ENCODE assay signal across 9 cellular contexts in genomic region chr22:21876486-21877176, GRCh38. TPM values are rescaled to one million over a fixed set of nuclear protein-coding genes. Genes with fewer than 3 reads are reported as not detected.
A peak's percentile ranks its signal among the peaks of the same experiment; 100 is the strongest.
DNase-seq lines count a peak whose midpoint lies in the region; ATAC-seq, FAIRE-seq and TF ChIP-seq lines count a peak whose summit lies in the region.
"Had no signal": no experiment of that assay in that cellular context is flagged by ENCODE, and none has a peak within 500 bp of the region (broad histone marks: within the 10 kb centered on the region; RNA-seq: fewer than 3 reads in every experiment).

No MANE protein-coding gene starts in this region.

- no peak for TF ChIP-seq POLR2A in K562 (conservative IDR thresholded peaks at IDR 0.05)

- no peak for FAIRE-seq in K562 (lab: Jason Lieb, UNC)

- peak; percentile 89 for TF ChIP-seq EP300 in K562 (IDR thresholded peaks at IDR 0.05; ENCODE audit: low read length)

- H3K79me2 ChIP-seq in K562 (ENCODE audit: control insufficient read depth, insufficient read depth, low read length), result no peaks in the 10 kb centered on the region

- H3K36me3 ChIP-seq in K562 (ENCODE audit: control insufficient read depth, insufficient read depth, low read length), result no peaks in the 10 kb centered on the region
- H3K36me3 ChIP-seq: WERI-Rb-1 had no signal

- POLR2A ChIA-PET in K562 (lab: Yijun Ruan, JAX), result interaction anchor here (0.6 to 35.2 kb wide), 15 partner anchors 10 to 678 kb away, joined by 3 to 1351 read pairs (median 4); partner anchors contain the start of genes MAPK1, PPM1F and YPEL1

- CTCF ChIA-PET in K562 (lab: Yijun Ruan, JAX; ENCODE audit: low intra/inter-chr PET ratio), result interaction anchor here (1.5 kb wide), 1 partner anchor 12 kb away, joined by 5 read pairs; no protein-coding TSS in a partner anchor

- 0 out of 4 replicates have a peak overlapping the region, but pooled peaks of 1 of the 2 experiments have one; percentile 1 for H3K9ac ChIP-seq in K562 (ENCODE audit: insufficient read depth in 1 of 2, low read depth in 2 of 2, low read length in 2 of 2)

- peaks cover 9 to 13% of the 10 kb centered on the region in 2 experiments for H3K4me1 ChIP-seq in K562 (replicated peaks in 1 of 2; ENCODE audit: control insufficient read depth in 2 of 2, insufficient read depth in 2 of 2, low read length in 2 of 2)

- H3K27me3 ChIP-seq in K562 (ENCODE audit: control insufficient read depth in 2 of 2, insufficient read depth in 2 of 2, low read length in 2 of 2), result peaks cover 1 to 20% of the 10 kb centered on the region in 2 experiments; a peak in 3 of 5 replicates

- intact Hi-C loops in K562 (cut with micrococcal nuclease), result no loop called here

- no peak for TF ChIP-seq RAD21 in K562 (CRISPR knock-in tag; conservative IDR thresholded peaks at IDR 0.05 in 1 of 2, IDR thresholded peaks at IDR 0.05 in 1 of 2)

- peak overlapping the region; percentile 25 for H2AFZ ChIP-seq in K562 (ENCODE audit: low read depth, low read length)

- DNase-seq in GF-D8 (lab: John Stamatoyannopoulos, UW) (peak; percentile 72), NOMO-1 (lab: John Stamatoyannopoulos, UW; ENCODE audit: unreplicated experiment in 2 of 2) (peak; percentile 21 to 43), K562 (ENCODE audit: extremely low read depth in 1 of 4, low spot score in 3 of 4) (peak; percentile 75 to 82 (median 78)), NCI-H748 treated with DMSO at 0.1 percent for 48 hours (lab: John Stamatoyannopoulos, UW) (no peak), cerebellum (ENCODE audit: low spot score) (no peak)
- peak; percentile 26 to 40 (median 34) for DNase-seq in stimulated activated CD4-positive, alpha-beta T cell treated with anti-CD3 and anti-CD28 coated beads, Interleukin-12 subunit alpha, Interleukin-12 subunit beta, amount 100 ng/mL, for 48 hours (ENCODE audit: low read depth in 2 of 3, low spot score in 1 of 3)
- DNase-seq: WERI-Rb-1 had no signal

- WGBS in K562 (ENCODE audit: insufficient coverage, low coverage, missing lambda C conversion rate), result 20% methylated on average over 4 of the region's 4 CpGs

- H3K4me3 ChIP-seq in K562, result no peak overlapping the region

- in situ Hi-C loops in K562 (cut with MboI), result no loop called here

- H3K9me1 ChIP-seq in K562 (ENCODE audit: control insufficient read depth, insufficient read depth, low read length), result no peaks in the 10 kb centered on the region

- H3K9me3 ChIP-seq in K562 (replicated peaks; ENCODE audit: control insufficient read depth, insufficient read depth, low read depth, low read length), result no peaks in the 10 kb centered on the region

- no TSS peak for BruUV-seq in K562 (replicated peaks; lab: Mats Ljungman, UMichigan)

- ATAC-seq in K562 (peak; percentile 86), HG03108 (IDR thresholded peaks at IDR 0.05; ENCODE audit: unreplicated experiment) (no peak), GM21529 (IDR thresholded peaks at IDR 0.05; ENCODE audit: unreplicated experiment) (no peak)

- no peak overlapping the region for H3K27ac ChIP-seq in K562 (ENCODE audit: extremely low read depth, low read depth, low read length)
- H3K27ac ChIP-seq: WERI-Rb-1 had no signal

- no peak for TF ChIP-seq CTCF in K562 (IDR thresholded peaks at IDR 0.05 in 2 of 3, conservative IDR thresholded peaks at IDR 0.05 in 1 of 3; ENCODE audit: insufficient read depth in 2 of 3, low read depth in 1 of 3, low read length in 3 of 3)

- H3K4me2 ChIP-seq in K562 (ENCODE audit: insufficient read depth, low read length), result peak overlapping the region; percentile 10; the same call in 1 of the 2 replicates

- no peaks in the 10 kb centered on the region for H4K20me1 ChIP-seq in K562 (replicated peaks; ENCODE audit: control insufficient read depth, insufficient read depth, low read length)

TF ChIP-seq in K562, 482 proteins besides CTCF, POLR2A, EP300 and RAD21 (continues in another document):
- TF ChIP-seq ZMIZ1 (IDR thresholded peaks at IDR 0.05; ENCODE audit: low read depth in 2 of 2, low read length in 2 of 2) (peak in 1 of 2 experiments; percentile 65; a peak in 1 of 4 replicates), ZNF778 (CRISPR knock-in tag; IDR thresholded peaks at IDR 0.05) (no peak), FOXA1 (IDR thresholded peaks at IDR 0.05; ENCODE audit: borderline replicate concordance) (no peak), HNRNPH1 (optimal IDR thresholded peaks at IDR 0.05; ENCODE audit: low read depth, low read length) (no peak), SPI1 (IDR thresholded peaks at IDR 0.05; ENCODE audit: borderline replicate concordance, low read depth, low read length) (no peak), ZNF592 (IDR thresholded peaks at IDR 0.05) (no peak), SMC3 (conservative IDR thresholded peaks at IDR 0.05; ENCODE audit: insufficient read depth, low read depth, low read length) (no peak), RBM25 (IDR thresholded peaks at IDR 0.05; ENCODE audit: low read depth, low read length, severe bottlenecking) (peak; percentile 49), HCFC1 (IDR thresholded peaks at IDR 0.05; ENCODE audit: low read depth, low read length) (peak; percentile 38), ETS2 (tag; IDR thresholded peaks at IDR 0.05; ENCODE audit: borderline replicate concordance, poor library complexity, severe bottlenecking) (no peak), FOSL1 (tag; conservative IDR thresholded peaks at IDR 0.05) (no peak)

RNA-seq across cellular contexts. Expression of gene MAPK1, which starts 9.2 kb away (rescaled TPM):
- total RNA-seq in K562 (2011; cell fraction: chromatin; rRNA removed; ENCODE audit: low replicate concordance), result 220 and 305 TPM in 2 replicates
- total RNA-seq in K562 (2011; cell fraction: nucleolus; rRNA removed), result 68.7 and 81.2 TPM in 2 replicates
- 142 and 210 TPM in 2 replicates for total RNA-seq in K562 (2011; cell fraction: nucleoplasm; rRNA removed)
- total RNA-seq in K562 (2014; rRNA removed) (183 and 249 TPM in 2 replicates), K562 (2014; rRNA removed; fragmentation: Illumina TruSeq; extraction: Trizol) (319 and 370 TPM in 2 replicates), K562 (2015; rRNA removed; fragmentation: Illumina TruSeq; extraction: Trizol) (283 and 289 TPM in 2 replicates), K562 (2021) (464 and 475 TPM in 2 replicates), cerebellum (59.7 TPM)
- polyA plus RNA-seq in K562 (2011; rRNA removed) (381 and 575 TPM in 2 replicates), K562 (2014; fragmentation: Illumina TruSeq; extraction: Trizol) (260 and 350 TPM in 2 replicates), K562 (2014; fragmentation: Nextera tagmentation; extraction: Ambion mirVana) (10 to 100 TPM; 46.3 to 51.4 TPM), K562 (2014; rRNA removed) (146 and 212 TPM in 2 replicates)
- 168 and 240 TPM in 2 replicates for polyA plus RNA-seq in K562 (2011; cell fraction: cytosol; rRNA removed)
- polyA plus RNA-seq in K562 (2011; cell fraction: nucleus; rRNA removed), result 236 and 309 TPM in 2 replicates
- polyA plus RNA-seq in K562 (2012), result 233 and 368 TPM in 2 replicates
- polyA minus RNA-seq in K562 (2011; rRNA and poly(A)+ RNA removed), result 295 and 429 TPM in 2 replicates
- polyA minus RNA-seq in K562 (2011; cell fraction: cytosol; rRNA and poly(A)+ RNA removed), result 100 and 114 TPM in 2 replicates
- polyA minus RNA-seq in K562 (2011; cell fraction: nucleus; rRNA and poly(A)+ RNA removed), result 36.5 and 66.6 TPM in 2 replicates

Comparison
In these comparisons a context has a peak if more than half of its experiments do, and no peak if none do; other contexts are left out.
1. DNase-seq: peak in GF-D8 (single experiment), NOMO-1 (2 of 2), K562 (4 of 4) and stimulated activated CD4-positive, alpha-beta T cell treated with anti-CD3 and anti-CD28 coated beads, Interleukin-12 subunit alpha, Interleukin-12 subunit beta, amount 100 ng/mL, for 48 hours (3 of 3); none in NCI-H748 treated with DMSO at 0.1 percent for 48 hours (single experiment) and cerebellum (single experiment).